In the genomic region with DNA sequence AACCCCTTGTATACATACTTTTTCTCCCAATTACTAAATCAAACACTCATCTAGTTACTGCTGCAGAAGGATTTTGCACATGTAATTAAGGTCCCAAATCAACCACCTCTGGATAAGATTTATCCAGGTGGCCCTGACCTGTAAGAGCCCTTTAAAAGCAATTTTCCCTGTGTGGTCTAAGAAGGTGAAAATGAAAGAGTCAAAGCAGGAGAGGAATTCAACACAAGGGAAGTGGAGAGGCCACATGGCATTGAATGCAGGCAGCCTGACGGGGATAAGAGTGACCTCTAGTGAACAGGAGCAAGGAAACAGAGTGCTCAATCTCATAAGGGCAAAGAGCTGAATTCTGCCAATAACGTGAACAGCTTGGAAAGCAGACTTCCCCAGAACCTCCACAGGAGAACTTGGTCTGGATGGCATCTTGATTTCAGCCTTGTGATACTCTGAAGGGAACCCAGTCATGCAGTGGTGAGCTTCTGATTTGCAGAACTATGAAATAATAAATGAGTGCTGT, we compare ENCODE assay signal across 8 cellular contexts. TPM values are rescaled to one million over a fixed set of nuclear protein-coding genes. Genes with fewer than 3 reads are reported as not detected.
DNase-seq lines count a peak whose midpoint lies in the region; ATAC-seq and TF ChIP-seq lines count a peak whose summit lies in the region.

No MANE protein-coding gene starts in this region.

- CTCF ChIA-PET in activated CD8-positive, alpha-beta T cell treated with anti-CD3 and anti-CD28 coated beads, Interleukin-2, amount 10 ng/mL, durations not matched to agents 7 days and 5 days (lab: Charles Lee), result interaction anchor here (0.6 to 2.8 kb wide), 11 partner anchors 9 to 68 kb away, joined by 3 to 14 read pairs (median 3); a partner anchor contains a TSS

- DNase-seq in ACHN, result peak; percentile 69
- DNase-seq in GM10266 (ENCODE audit: extremely low spot score), result no peak
- DNase-seq in NCI-H146 treated with DMSO at 0.1 percent for 48 hours (lab: John Stamatoyannopoulos, UW; ENCODE audit: unreplicated experiment), result peak; percentile 10
- peak; percentile 28 for DNase-seq in activated CD8-positive, alpha-beta T cell treated with anti-CD3 and anti-CD28 coated beads, Interleukin-2, amount 10 ng/mL, durations not matched to agents 7 days and 5 days
- DNase-seq in iPS DF 6.9 (ENCODE audit: low read depth, low spot score), result peak; percentile 7
- DNase-seq in upper lobe of right lung, result no peak
- DNase-seq in NCI-H345 (lab: John Stamatoyannopoulos, UW), result no peak

- TF ChIP-seq CTCF in GM10266 (IDR thresholded peaks at IDR 0.05; ENCODE audit: control insufficient read depth, insufficient read depth, low read depth, missing control alignments) (peak; percentile 63), upper lobe of right lung (IDR thresholded peaks at IDR 0.05) (peak; percentile 36)

- WGBS in iPS DF 6.9 (ENCODE audit: insufficient coverage, insufficient read length), result no CpG with 5 or more reads among the region's 2 CpGs

- H3K27ac ChIP-seq in iPS DF 6.9 (ENCODE audit: low read length) (no peak overlapping the region), upper lobe of right lung (no peak overlapping the region)

- POLR2A ChIA-PET in activated CD8-positive, alpha-beta T cell treated with anti-CD3 and anti-CD28 coated beads, Interleukin-2, amount 10 ng/mL, durations not matched to agents 7 days and 5 days (lab: Charles Lee), result no interaction called here

- intact Hi-C loops in upper lobe of right lung (cut with DNase I), result no loop called here

- ATAC-seq in HG02610 (IDR thresholded peaks at IDR 0.05; ENCODE audit: unreplicated experiment), result peak; percentile 74
- no peak for ATAC-seq in activated CD8-positive, alpha-beta T cell treated with anti-CD3 and anti-CD28 coated beads, Interleukin-2, amount 10 ng/mL, durations not matched to agents 7 days and 5 days
- peak; percentile 97 for ATAC-seq in upper lobe of right lung

- no peak overlapping the region for H3K27ac Mint-ChIP-seq in activated CD8-positive, alpha-beta T cell treated with anti-CD3 and anti-CD28 coated beads, Interleukin-2, amount 10 ng/mL, durations not matched to agents 7 days and 5 days

- H3K4me1 ChIP-seq in iPS DF 6.9 (ENCODE audit: control insufficient read depth, insufficient read depth, low read length) (no peaks in the 10 kb centered on the region), upper lobe of right lung (peaks cover 47% of the 10 kb centered on the region)

- peaks cover 16% of the 10 kb centered on the region for H3K36me3 Mint-ChIP-seq in activated CD8-positive, alpha-beta T cell treated with anti-CD3 and anti-CD28 coated beads, Interleukin-2, amount 10 ng/mL, durations not matched to agents 7 days and 5 days (ENCODE audit: low read depth)

- no peaks in the 10 kb centered on the region for H3K9me3 ChIP-seq in iPS DF 6.9 (ENCODE audit: control insufficient read depth, insufficient read depth, low read length)
- no peaks in the 10 kb centered on the region for H3K9me3 ChIP-seq in upper lobe of right lung

- peaks cover 36% of the 10 kb centered on the region for H3K4me1 Mint-ChIP-seq in activated CD8-positive, alpha-beta T cell treated with anti-CD3 and anti-CD28 coated beads, Interleukin-2, amount 10 ng/mL, durations not matched to agents 7 days and 5 days (ENCODE audit: low read depth)

- in situ Hi-C loops in ACHN (cut with HindIII; ENCODE audit: low pct_ligation_motif_present, low pct_unique_long_range_greater_than_20kb, low sequenced_read_pairs), result no loop called here

- H3K4me3 ChIP-seq in iPS DF 6.9 (ENCODE audit: low read length), result no peak overlapping the region
- H3K4me3 ChIP-seq in upper lobe of right lung, result no peak overlapping the region

- H3K36me3 ChIP-seq in iPS DF 6.9 (ENCODE audit: control insufficient read depth, insufficient read depth, low read length) (no peaks in the 10 kb centered on the region; the same call in 1 of the 2 replicates), upper lobe of right lung (no peaks in the 10 kb centered on the region)

- no peaks in the 10 kb centered on the region for H3K9me3 Mint-ChIP-seq in activated CD8-positive, alpha-beta T cell treated with anti-CD3 and anti-CD28 coated beads, Interleukin-2, amount 10 ng/mL, durations not matched to agents 7 days and 5 days (ENCODE audit: insufficient read depth)

- H3K27me3 ChIP-seq in iPS DF 6.9 (ENCODE audit: control insufficient read depth, insufficient read depth, low read length) (no peaks in the 10 kb centered on the region), upper lobe of right lung (no peaks in the 10 kb centered on the region)

- no peak overlapping the region for H3K4me3 Mint-ChIP-seq in activated CD8-positive, alpha-beta T cell treated with anti-CD3 and anti-CD28 coated beads, Interleukin-2, amount 10 ng/mL, durations not matched to agents 7 days and 5 days

- H3K27me3 Mint-ChIP-seq in activated CD8-positive, alpha-beta T cell treated with anti-CD3 and anti-CD28 coated beads, Interleukin-2, amount 10 ng/mL, durations not matched to agents 7 days and 5 days (ENCODE audit: low read depth), result no peaks in the 10 kb centered on the region

RNA-seq across cellular contexts. Expression of a gene that starts 27.2 kb away (rescaled TPM):
- 10 to 100 TPM; 67.6 to 71.8 TPM for total RNA-seq in activated CD8-positive, alpha-beta T cell treated with anti-CD3 and anti-CD28 coated beads, Interleukin-2, amount 10 ng/mL, durations not matched to agents 7 days and 5 days
- total RNA-seq in upper lobe of right lung, result 59.2 TPM

Comparison
In these comparisons a context has a peak if more than half of its experiments do, and no peak if none do; other contexts are left out.
1. DNase-seq: peak in ACHN (single experiment), NCI-H146 treated with DMSO at 0.1 percent for 48 hours (single experiment), activated CD8-positive, alpha-beta T cell treated with anti-CD3 and anti-CD28 coated beads, Interleukin-2, amount 10 ng/mL, durations not matched to agents 7 days and 5 days (single experiment) and iPS DF 6.9 (single experiment); none in GM10266 (single experiment), upper lobe of right lung (single experiment) and NCI-H345 (single experiment).